1 cellular context compared by ENCODE assay signal in the genomic region with DNA sequence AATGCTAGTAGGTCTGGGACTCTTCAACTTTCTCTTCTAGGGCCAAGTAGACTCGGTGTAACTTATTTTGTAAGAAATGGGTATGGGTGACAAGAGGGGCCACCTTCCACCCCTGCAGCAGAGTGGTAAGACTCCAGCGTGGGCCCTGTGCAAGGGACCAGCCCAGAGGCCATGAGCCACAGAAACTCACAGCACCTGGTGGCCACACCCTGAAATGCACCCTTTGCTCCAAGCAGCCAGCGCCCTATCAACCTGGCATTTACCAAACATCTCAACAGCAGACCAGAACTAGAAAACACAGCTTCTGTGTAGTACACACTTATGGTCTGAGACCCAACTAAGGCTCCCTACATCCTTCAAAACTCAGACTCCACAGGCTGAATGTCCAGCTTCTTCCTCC.
TF ChIP-seq lines count a peak whose summit lies in the region.

No MANE protein-coding gene starts in this region.

TF ChIP-seq in IMR-90, 13 proteins besides CTCF, POLR2A, EP300 and RAD21 (continued from another document):
- TF ChIP-seq CEBPB (IDR thresholded peaks at IDR 0.05; ENCODE audit: low read depth, low read length): no peak
